Comparison of ENCODE assay signal across 8 cellular contexts in the genomic region with DNA sequence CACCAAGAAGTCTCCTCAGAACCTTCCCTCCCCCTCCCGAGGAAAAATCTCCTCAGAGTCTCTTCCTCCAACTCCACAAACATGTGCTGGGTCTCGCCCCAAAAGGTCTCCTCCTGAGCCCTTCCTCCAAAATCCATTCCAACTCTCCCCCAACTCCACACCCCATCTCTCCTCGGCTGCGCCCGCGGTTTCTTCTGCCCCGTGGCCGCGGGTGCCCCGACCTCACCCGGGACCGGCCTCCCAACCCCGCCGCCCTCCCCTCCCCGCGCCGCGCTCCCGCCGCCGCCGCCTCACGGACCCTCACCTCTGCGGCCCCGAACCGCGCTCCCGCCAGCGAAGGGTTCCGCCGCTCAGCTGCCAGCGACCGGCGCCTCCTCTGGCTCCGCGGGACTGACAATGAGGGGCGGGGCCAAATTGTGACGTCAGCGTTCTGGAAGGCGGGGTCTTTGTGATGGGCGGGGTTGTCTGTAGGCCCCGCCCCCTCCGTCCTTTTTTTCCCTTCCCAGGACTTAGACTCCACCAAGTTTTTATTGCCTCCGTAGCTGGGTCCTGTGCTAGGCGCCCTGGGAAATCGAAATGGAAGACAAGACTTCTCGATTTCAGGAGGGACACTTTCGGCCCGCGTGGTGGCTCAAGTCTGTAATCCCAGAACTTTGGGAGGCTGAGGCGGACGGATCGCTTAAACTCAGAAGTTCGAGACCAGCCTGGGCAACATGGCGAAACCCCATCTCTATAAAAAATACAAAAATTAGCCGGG. TPM values are rescaled to one million over a fixed set of nuclear protein-coding genes. Genes with fewer than 3 reads are reported as not detected.
DNase-seq lines count a peak whose midpoint lies in the region; ATAC-seq and TF ChIP-seq lines count a peak whose summit lies in the region.

A gene (minus strand): TSS at position 395 of the 757 bp plus-strand sequence.

- H3K4me1 Mint-ChIP-seq in activated T-cell treated with anti-CD3 and anti-CD28 coated beads, Interleukin-2, amount 50 U/mL, for 4 hours (ENCODE audit: low read depth) = peaks cover 35% of the 10 kb centered on the region

- H3K4me3 Mint-ChIP-seq in activated T-cell treated with anti-CD3 and anti-CD28 coated beads, Interleukin-2, amount 50 U/mL, for 4 hours = peak within 1 kb of the TSS; percentile 92

- peak; percentile 84 for DNase-seq in AG10803 (ENCODE audit: low read depth)
- peak; percentile 81 for DNase-seq in GM19240 (ENCODE audit: insufficient read length, low spot score)
- peak; percentile 89 for DNase-seq in activated T-cell treated with anti-CD3 and anti-CD28 coated beads, Interleukin-2, amount 50 U/mL, for 4 hours
- DNase-seq in epithelial cell of proximal tubule (ENCODE audit: low read depth) = no peak
- peak; percentile 74 to 89 for DNase-seq in stimulated activated CD8-positive, alpha-beta memory T cell treated with anti-CD3 and anti-CD28 coated beads, Interleukin-4, amount 100 ng/mL, for 4 hours (ENCODE audit: low read depth in 2 of 2, low spot score in 1 of 2)

- no peaks in the 10 kb centered on the region for H3K9me3 Mint-ChIP-seq in activated T-cell treated with anti-CD3 and anti-CD28 coated beads, Interleukin-2, amount 50 U/mL, for 4 hours

- ATAC-seq in activated T-cell treated with anti-CD3 and anti-CD28 coated beads, Interleukin-2, amount 50 U/mL, for 4 hours = peak; percentile 90 to 91

- TF ChIP-seq CTCF in AG10803 (conservative IDR thresholded peaks at IDR 0.05; ENCODE audit: low read length) (no peak), epithelial cell of proximal tubule (conservative IDR thresholded peaks at IDR 0.05; ENCODE audit: low read depth, low read length) (no peak)

- H3K9ac ChIP-seq in HUES64 (ENCODE audit: low read depth, low read length) = peak within 1 kb of the TSS; percentile 91
- H3K9ac ChIP-seq in mucosa of rectum (ENCODE audit: low read depth in 1 of 2, low read length in 2 of 2) = peak within 1 kb of the TSS; percentile 92 to 96

- H3K36me3 Mint-ChIP-seq in activated T-cell treated with anti-CD3 and anti-CD28 coated beads, Interleukin-2, amount 50 U/mL, for 4 hours (ENCODE audit: insufficient read depth) = no peaks in the 10 kb centered on the region

- H3K36me3 ChIP-seq in HUES64 (ENCODE audit: insufficient read depth, low read length) (no peaks in the 10 kb centered on the region), mucosa of rectum (ENCODE audit: control insufficient read depth in 2 of 2, insufficient read depth in 2 of 2, low read length in 2 of 2) (no peaks in the 10 kb centered on the region)

- H3K4me1 ChIP-seq in HUES64 (ENCODE audit: insufficient read depth, low read length) (peaks cover 11% of the 10 kb centered on the region; the same call in 1 of the 2 replicates), mucosa of rectum (ENCODE audit: control insufficient read depth in 2 of 2, insufficient read depth in 2 of 2, low read length in 2 of 2) (peaks cover 10 to 12% of the 10 kb centered on the region in 2 donors)

- H3K27ac ChIP-seq in HUES64 (ENCODE audit: low read depth, low read length) (peak within 1 kb of the TSS; percentile 92), mucosa of rectum (ENCODE audit: low read depth in 2 of 2, low read length in 2 of 2) (peak within 1 kb of the TSS; percentile 93 to 94)

- no peaks in the 10 kb centered on the region for H3K27me3 Mint-ChIP-seq in activated T-cell treated with anti-CD3 and anti-CD28 coated beads, Interleukin-2, amount 50 U/mL, for 4 hours (ENCODE audit: low read depth)

- no peaks in the 10 kb centered on the region for H3K9me3 ChIP-seq in HUES64 (ENCODE audit: insufficient read depth, low read depth, low read length)
- H3K9me3 ChIP-seq in mucosa of rectum (ENCODE audit: control insufficient read depth in 2 of 2, low read length in 2 of 2) = no peaks in the 10 kb centered on the region

- H3K27me3 ChIP-seq in HUES64 (ENCODE audit: insufficient read depth, low read length) (no peaks in the 10 kb centered on the region), mucosa of rectum (ENCODE audit: control insufficient read depth in 2 of 2, insufficient read depth in 2 of 2, low read length in 2 of 2) (no peaks in the 10 kb centered on the region)

- H3K4me3 ChIP-seq in AG10803 (ENCODE audit: low read length) (peak within 1 kb of the TSS; percentile 89), HUES64 (ENCODE audit: low read length) (peak within 1 kb of the TSS; percentile 75), epithelial cell of proximal tubule (ENCODE audit: low read depth, low read length) (peak within 1 kb of the TSS; percentile 91), mucosa of rectum (ENCODE audit: low read length in 2 of 2) (peak within 1 kb of the TSS; percentile 74 to 92)

- 15% methylated on average over 56 of the region's 56 CpGs for WGBS in HUES64

TF ChIP-seq in PFSK-1, 5 proteins besides CTCF, POLR2A, EP300 and RAD21:
- TF ChIP-seq POLR2AphosphoS5 (IDR thresholded peaks at IDR 0.05; ENCODE audit: low read depth, low read length) (peak; percentile 93), TAF1 (IDR thresholded peaks at IDR 0.05; ENCODE audit: borderline replicate concordance, insufficient read depth, low read length) (peak; percentile 98), SIN3A (IDR thresholded peaks at IDR 0.05; ENCODE audit: borderline replicate concordance, insufficient read depth, low read length) (peak; percentile 6; the same call in 1 of the 2 replicates), FOXP2 (optimal IDR thresholded peaks at IDR 0.05; ENCODE audit: borderline replicate concordance, extremely low read depth, extremely low read length, insufficient read depth) (no peak)
- TF ChIP-seq, protein P1, sequence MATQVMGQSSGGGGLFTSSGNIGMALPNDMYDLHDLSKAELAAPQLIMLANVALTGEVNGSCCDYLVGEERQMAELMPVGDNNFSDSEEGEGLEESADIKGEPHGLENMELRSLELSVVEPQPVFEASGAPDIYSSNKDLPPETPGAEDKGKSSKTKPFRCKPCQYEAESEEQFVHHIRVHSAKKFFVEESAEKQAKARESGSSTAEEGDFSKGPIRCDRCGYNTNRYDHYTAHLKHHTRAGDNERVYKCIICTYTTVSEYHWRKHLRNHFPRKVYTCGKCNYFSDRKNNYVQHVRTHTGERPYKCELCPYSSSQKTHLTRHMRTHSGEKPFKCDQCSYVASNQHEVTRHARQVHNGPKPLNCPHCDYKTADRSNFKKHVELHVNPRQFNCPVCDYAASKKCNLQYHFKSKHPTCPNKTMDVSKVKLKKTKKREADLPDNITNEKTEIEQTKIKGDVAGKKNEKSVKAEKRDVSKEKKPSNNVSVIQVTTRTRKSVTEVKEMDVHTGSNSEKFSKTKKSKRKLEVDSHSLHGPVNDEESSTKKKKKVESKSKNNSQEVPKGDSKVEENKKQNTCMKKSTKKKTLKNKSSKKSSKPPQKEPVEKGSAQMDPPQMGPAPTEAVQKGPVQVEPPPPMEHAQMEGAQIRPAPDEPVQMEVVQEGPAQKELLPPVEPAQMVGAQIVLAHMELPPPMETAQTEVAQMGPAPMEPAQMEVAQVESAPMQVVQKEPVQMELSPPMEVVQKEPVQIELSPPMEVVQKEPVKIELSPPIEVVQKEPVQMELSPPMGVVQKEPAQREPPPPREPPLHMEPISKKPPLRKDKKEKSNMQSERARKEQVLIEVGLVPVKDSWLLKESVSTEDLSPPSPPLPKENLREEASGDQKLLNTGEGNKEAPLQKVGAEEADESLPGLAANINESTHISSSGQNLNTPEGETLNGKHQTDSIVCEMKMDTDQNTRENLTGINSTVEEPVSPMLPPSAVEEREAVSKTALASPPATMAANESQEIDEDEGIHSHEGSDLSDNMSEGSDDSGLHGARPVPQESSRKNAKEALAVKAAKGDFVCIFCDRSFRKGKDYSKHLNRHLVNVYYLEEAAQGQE (IDR thresholded peaks at IDR 0.05; ENCODE audit: insufficient read depth in 1 of 2, low read depth in 2 of 2, low read length in 2 of 2) = peak; percentile 20 to 65; a peak in 1 of 4 replicates

RNA-seq across cellular contexts. Expression of the gene that starts here (rescaled TPM):
- polyA plus RNA-seq in HUES64 (2013, experiment 1 of 2) = 26.3 TPM
- polyA plus RNA-seq in HUES64 (2013, experiment 2 of 2) = 25.9 TPM
- polyA plus RNA-seq in PFSK-1 (2012; ENCODE audit: insufficient read length, low read depth) = 9.0 TPM
- 10 to 100 TPM; 19.7 to 20.7 (median 20.1) TPM for total RNA-seq in activated T-cell treated with anti-CD3 and anti-CD28 coated beads, Interleukin-2, amount 50 U/mL, for 4 hours
- total RNA-seq in epithelial cell of proximal tubule = 17.6 and 21.7 TPM in 2 replicates
